ENCODE assay signal across 1 cellular context in genomic region chr14:60206249-60206670, GRCh38.
TF ChIP-seq lines count a peak whose summit lies in the region.

No MANE protein-coding gene starts in this region.

TF ChIP-seq in GM12878, 131 proteins besides CTCF, POLR2A, EP300 and RAD21 (continued from another document):
- TF ChIP-seq GABPA (IDR thresholded peaks at IDR 0.05; ENCODE audit: low read depth) (peak; percentile 71), HDAC6 (IDR thresholded peaks at IDR 0.05; ENCODE audit: unreplicated experiment) (no peak), FOXK2 (IDR thresholded peaks at IDR 0.05) (no peak), CHD4 (IDR thresholded peaks at IDR 0.05) (no peak), MTA3 (IDR thresholded peaks at IDR 0.05; ENCODE audit: borderline replicate concordance, low read length) (no peak), NR2F1 (conservative IDR thresholded peaks at IDR 0.05) (no peak), POLR2AphosphoS5 (IDR thresholded peaks at IDR 0.05; ENCODE audit: low read length) (peak; percentile 81)
- TF ChIP-seq, protein P1, sequence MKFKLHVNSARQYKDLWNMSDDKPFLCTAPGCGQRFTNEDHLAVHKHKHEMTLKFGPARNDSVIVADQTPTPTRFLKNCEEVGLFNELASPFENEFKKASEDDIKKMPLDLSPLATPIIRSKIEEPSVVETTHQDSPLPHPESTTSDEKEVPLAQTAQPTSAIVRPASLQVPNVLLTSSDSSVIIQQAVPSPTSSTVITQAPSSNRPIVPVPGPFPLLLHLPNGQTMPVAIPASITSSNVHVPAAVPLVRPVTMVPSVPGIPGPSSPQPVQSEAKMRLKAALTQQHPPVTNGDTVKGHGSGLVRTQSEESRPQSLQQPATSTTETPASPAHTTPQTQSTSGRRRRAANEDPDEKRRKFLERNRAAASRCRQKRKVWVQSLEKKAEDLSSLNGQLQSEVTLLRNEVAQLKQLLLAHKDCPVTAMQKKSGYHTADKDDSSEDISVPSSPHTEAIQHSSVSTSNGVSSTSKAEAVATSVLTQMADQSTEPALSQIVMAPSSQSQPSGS (IDR thresholded peaks at IDR 0.05; ENCODE audit: low read length), result peak; percentile 59
- TF ChIP-seq, protein P2, sequence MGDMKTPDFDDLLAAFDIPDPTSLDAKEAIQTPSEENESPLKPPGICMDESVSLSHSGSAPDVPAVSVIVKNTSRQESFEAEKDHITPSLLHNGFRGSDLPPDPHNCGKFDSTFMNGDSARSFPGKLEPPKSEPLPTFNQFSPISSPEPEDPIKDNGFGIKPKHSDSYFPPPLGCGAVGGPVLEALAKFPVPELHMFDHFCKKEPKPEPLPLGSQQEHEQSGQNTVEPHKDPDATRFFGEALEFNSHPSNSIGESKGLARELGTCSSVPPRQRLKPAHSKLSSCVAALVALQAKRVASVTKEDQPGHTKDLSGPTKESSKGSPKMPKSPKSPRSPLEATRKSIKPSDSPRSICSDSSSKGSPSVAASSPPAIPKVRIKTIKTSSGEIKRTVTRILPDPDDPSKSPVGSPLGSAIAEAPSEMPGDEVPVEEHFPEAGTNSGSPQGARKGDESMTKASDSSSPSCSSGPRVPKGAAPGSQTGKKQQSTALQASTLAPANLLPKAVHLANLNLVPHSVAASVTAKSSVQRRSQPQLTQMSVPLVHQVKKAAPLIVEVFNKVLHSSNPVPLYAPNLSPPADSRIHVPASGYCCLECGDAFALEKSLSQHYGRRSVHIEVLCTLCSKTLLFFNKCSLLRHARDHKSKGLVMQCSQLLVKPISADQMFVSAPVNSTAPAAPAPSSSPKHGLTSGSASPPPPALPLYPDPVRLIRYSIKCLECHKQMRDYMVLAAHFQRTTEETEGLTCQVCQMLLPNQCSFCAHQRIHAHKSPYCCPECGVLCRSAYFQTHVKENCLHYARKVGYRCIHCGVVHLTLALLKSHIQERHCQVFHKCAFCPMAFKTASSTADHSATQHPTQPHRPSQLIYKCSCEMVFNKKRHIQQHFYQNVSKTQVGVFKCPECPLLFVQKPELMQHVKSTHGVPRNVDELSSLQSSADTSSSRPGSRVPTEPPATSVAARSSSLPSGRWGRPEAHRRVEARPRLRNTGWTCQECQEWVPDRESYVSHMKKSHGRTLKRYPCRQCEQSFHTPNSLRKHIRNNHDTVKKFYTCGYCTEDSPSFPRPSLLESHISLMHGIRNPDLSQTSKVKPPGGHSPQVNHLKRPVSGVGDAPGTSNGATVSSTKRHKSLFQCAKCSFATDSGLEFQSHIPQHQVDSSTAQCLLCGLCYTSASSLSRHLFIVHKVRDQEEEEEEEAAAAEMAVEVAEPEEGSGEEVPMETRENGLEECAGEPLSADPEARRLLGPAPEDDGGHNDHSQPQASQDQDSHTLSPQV (IDR thresholded peaks at IDR 0.05), result peak; percentile 45; the same call in 1 of the 2 replicates
